ENCODE assay signal across 8 cellular contexts in genomic region chr18:35122586-35123224, GRCh38.
A peak's percentile ranks its signal among the peaks of the same experiment; 100 is the strongest.
DNase-seq lines count a peak whose midpoint lies in the region; ATAC-seq and TF ChIP-seq lines count a peak whose summit lies in the region.

No MANE protein-coding gene starts in this region.

- ATAC-seq in GM18858 (IDR thresholded peaks at IDR 0.05; ENCODE audit: unreplicated experiment) (peak; percentile 81), SK-N-SH treated with all-trans-retinoic acid at 6 μM for 48 hours (peak; percentile 84)

- peaks cover 0 to 10% of the 10 kb centered on the region in 2 experiments; a peak in 1 of 3 replicates for H3K36me3 ChIP-seq in HEK293 (ENCODE audit: control insufficient read depth in 2 of 2, insufficient read depth in 1 of 2, low read length in 2 of 2)

- no peaks in the 10 kb centered on the region for H3K4me1 ChIP-seq in HEK293 (ENCODE audit: control insufficient read depth, insufficient read depth, low read length)

- no peak overlapping the region for H3K4me3 ChIP-seq in HEK293 (ENCODE audit: low read depth, low read length)

- no peaks in the 10 kb centered on the region for H3K9me3 ChIP-seq in HEK293 (ENCODE audit: control insufficient read depth, insufficient read depth, low read depth, low read length)

- DNase-seq in islet precursor cell = peak; percentile 87
- DNase-seq in HT-29 (ENCODE audit: low spot score) = no peak
- DNase-seq in NCI-H1105 treated with DMSO at 0.1 percent for 48 hours (lab: John Stamatoyannopoulos, UW) = no peak
- no peak for DNase-seq in cerebellar nuclear complex (lab: John Stamatoyannopoulos, UW)
- DNase-seq in NCI-H2196 treated with DMSO at 0.1 percent for 48 hours (lab: John Stamatoyannopoulos, UW; ENCODE audit: unreplicated experiment) = no peak

- TF ChIP-seq CTCF in HEK293 (tag by site-specific recombination; IDR thresholded peaks at IDR 0.05) = no peak

- POLR2A ChIA-PET in HEK293 (lab: Yijun Ruan, JAX) = no interaction called here

- CTCF ChIA-PET in HEK293 (lab: Yijun Ruan, JAX) = interaction anchor here (1.2 kb wide), 1 partner anchor 10 kb away, joined by 3 read pairs; no protein-coding TSS in a partner anchor

- no peak overlapping the region for H3K27ac ChIP-seq in HEK293 (ENCODE audit: extremely low read depth, low read depth, low read length)

TF ChIP-seq in HEK293, 187 proteins besides CTCF, POLR2A, EP300 and RAD21:
- TF ChIP-seq ZIC2 (tag by site-specific recombination; IDR thresholded peaks at IDR 0.05) (0 out of 2 replicates have a peak, but pooled peaks have one; percentile 14), ZNF701 (tag by site-specific recombination; IDR thresholded peaks at IDR 0.05) (no peak), PRDM6 (tag by site-specific recombination; IDR thresholded peaks at IDR 0.05) (no peak), ZNF214 (tag by site-specific recombination; IDR thresholded peaks at IDR 0.05; ENCODE audit: borderline replicate concordance) (no peak), KLF16 (tag by site-specific recombination; IDR thresholded peaks at IDR 0.05) (no peak), YY2 (tag by site-specific recombination; IDR thresholded peaks at IDR 0.05) (no peak), ZNF776 (tag by site-specific recombination; IDR thresholded peaks at IDR 0.05; ENCODE audit: borderline replicate concordance) (no peak)
- TF ChIP-seq, protein P1, sequence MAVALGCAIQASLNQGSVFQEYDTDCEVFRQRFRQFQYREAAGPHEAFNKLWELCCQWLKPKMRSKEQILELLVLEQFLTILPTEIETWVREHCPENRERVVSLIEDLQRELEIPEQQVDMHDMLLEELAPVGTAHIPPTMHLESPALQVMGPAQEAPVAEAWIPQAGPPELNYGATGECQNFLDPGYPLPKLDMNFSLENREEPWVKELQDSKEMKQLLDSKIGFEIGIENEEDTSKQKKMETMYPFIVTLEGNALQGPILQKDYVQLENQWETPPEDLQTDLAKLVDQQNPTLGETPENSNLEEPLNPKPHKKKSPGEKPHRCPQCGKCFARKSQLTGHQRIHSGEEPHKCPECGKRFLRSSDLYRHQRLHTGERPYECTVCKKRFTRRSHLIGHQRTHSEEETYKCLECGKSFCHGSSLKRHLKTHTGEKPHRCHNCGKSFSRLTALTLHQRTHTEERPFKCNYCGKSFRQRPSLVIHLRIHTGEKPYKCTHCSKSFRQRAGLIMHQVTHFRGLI (tag by site-specific recombination; IDR thresholded peaks at IDR 0.05) = no peak
- TF ChIP-seq, protein P2, sequence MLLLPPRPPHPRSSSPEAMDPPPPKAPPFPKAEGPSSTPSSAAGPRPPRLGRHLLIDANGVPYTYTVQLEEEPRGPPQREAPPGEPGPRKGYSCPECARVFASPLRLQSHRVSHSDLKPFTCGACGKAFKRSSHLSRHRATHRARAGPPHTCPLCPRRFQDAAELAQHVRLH (tag by site-specific recombination; IDR thresholded peaks at IDR 0.05) = no peak

TF ChIP-seq in SK-N-SH treated with all-trans-retinoic acid at 6 μM for 48 hours, 23 proteins besides CTCF, POLR2A, EP300 and RAD21:
- no peak for TF ChIP-seq ARNTL (CRISPR knock-in tag; IDR thresholded peaks at IDR 0.05; ENCODE audit: borderline replicate concordance, low read depth)
- TF ChIP-seq TOX (CRISPR knock-in tag; IDR thresholded peaks at IDR 0.05; ENCODE audit: borderline replicate concordance) = no peak
- TF ChIP-seq PPARA (CRISPR knock-in tag; IDR thresholded peaks at IDR 0.05; ENCODE audit: borderline replicate concordance) = no peak
- TF ChIP-seq TCF4 (CRISPR knock-in tag; IDR thresholded peaks at IDR 0.05; ENCODE audit: borderline replicate concordance) = no peak
- TF ChIP-seq SNAI2 (CRISPR knock-in tag; IDR thresholded peaks at IDR 0.05) = no peak
- no peak for TF ChIP-seq OSR1 (CRISPR knock-in tag; IDR thresholded peaks at IDR 0.05)
